8 cellular contexts compared by ENCODE assay signal in the genomic region with DNA sequence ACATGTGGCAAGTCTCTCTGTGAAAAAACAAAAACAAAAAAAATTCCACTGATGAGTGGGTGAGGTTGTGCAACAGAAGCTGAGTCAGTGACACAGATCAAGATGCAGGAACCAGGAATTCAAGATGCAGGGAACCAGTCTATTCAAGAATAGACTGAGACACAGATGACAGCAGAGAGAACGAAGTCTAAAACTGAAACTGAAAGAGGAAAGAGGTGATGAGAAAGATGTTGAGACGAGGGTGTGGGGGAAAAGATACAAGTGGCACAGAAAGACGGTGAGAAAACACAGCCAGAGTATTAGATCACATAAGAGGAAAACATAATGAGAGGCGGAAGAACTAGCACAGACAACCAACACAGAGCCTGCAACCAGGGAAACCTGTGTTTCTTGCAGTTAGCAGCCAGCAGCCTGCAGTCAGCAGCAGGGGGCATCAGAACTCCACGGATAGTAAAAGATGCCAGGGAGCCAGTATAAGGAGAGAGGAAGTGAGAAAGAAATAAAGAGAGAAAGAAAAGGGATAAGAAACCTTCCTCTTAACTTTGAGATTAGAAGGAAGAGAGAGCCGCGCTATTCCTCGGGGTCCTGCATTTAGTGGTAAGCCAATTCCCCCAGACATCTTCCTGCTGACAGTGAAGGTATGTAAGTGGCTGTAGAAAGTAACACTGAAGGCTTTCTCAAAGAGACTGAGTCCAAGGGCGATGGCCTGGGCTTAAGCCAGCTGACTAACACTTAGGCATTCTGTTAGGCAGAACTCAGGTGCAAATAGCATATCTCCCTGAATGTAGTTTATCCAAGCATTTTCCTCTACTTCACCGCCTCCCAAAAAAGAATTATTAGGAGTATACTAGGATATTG.
DNase-seq lines count a peak whose midpoint lies in the region; ATAC-seq, FAIRE-seq and TF ChIP-seq lines count a peak whose summit lies in the region.

No MANE protein-coding gene starts in this region.

- H3K9ac ChIP-seq in H1 (replicated peaks in 1 of 4; ENCODE audit: extremely low read depth in 1 of 4, low read depth in 3 of 4, low read length in 3 of 4) (no peak overlapping the region), mesendoderm (ENCODE audit: low read length) (no peak overlapping the region)

- no peak overlapping the region; the same call in 1 of the 2 replicates for H2BK12ac ChIP-seq in H1 (ENCODE audit: low read depth, low read length)

- H3K4me3 Mint-ChIP-seq in CD4-positive, alpha-beta T cell = no peak overlapping the region
- H3K4me3 Mint-ChIP-seq in activated CD4-positive, alpha-beta memory T cell treated with anti-CD3 and anti-CD28 coated beads, Interleukin-2, amount 10 ng/mL, durations not matched to agents 7 days and 5 days = no peak overlapping the region

- H3K9me3 Mint-ChIP-seq in CD4-positive, alpha-beta T cell = no peaks in the 10 kb centered on the region
- H3K9me3 Mint-ChIP-seq in activated CD4-positive, alpha-beta memory T cell treated with anti-CD3 and anti-CD28 coated beads, Interleukin-2, amount 10 ng/mL, durations not matched to agents 7 days and 5 days = no peaks in the 10 kb centered on the region

- H2BK120ac ChIP-seq in H1 (replicated peaks; ENCODE audit: low read depth, low read length) (no peak overlapping the region), mesendoderm (ENCODE audit: low read depth, low read length) (peak overlapping the region; percentile 54)

- peak; percentile 90 for FAIRE-seq in H1 (lab: Jason Lieb, UNC)

- H3K79me2 ChIP-seq in H1 (ENCODE audit: control insufficient read depth in 1 of 2, insufficient read depth in 2 of 2, low read length in 2 of 2) = no peaks in the 10 kb centered on the region
- no peaks in the 10 kb centered on the region for H3K79me2 ChIP-seq in mesendoderm (ENCODE audit: control insufficient read depth, insufficient read depth, low read length)

- H3K56ac ChIP-seq in H1 (replicated peaks; ENCODE audit: insufficient read length, low read depth, low read length) (no peak overlapping the region), mesendoderm (ENCODE audit: low read length) (no peak overlapping the region)

- H3K4me3 ChIP-seq in H1 (ENCODE audit: extremely low read depth in 1 of 4, insufficient read depth in 2 of 4, low read depth in 3 of 4, low read length in 4 of 4) (no peak overlapping the region), mesendoderm (ENCODE audit: low read length) (no peak overlapping the region)

- no peak overlapping the region for H2BK5ac ChIP-seq in H1 (ENCODE audit: low read depth, low read length)
- no peak overlapping the region for H2BK5ac ChIP-seq in mesendoderm (ENCODE audit: low read length)

- H3K36me3 Mint-ChIP-seq in CD4-positive, alpha-beta T cell (ENCODE audit: low read depth) = no peaks in the 10 kb centered on the region
- H3K36me3 Mint-ChIP-seq in activated CD4-positive, alpha-beta memory T cell treated with anti-CD3 and anti-CD28 coated beads, Interleukin-2, amount 10 ng/mL, durations not matched to agents 7 days and 5 days (ENCODE audit: low read depth) = no peaks in the 10 kb centered on the region

- H3K79me1 ChIP-seq in H1 (ENCODE audit: low read depth, low read length) (no peaks in the 10 kb centered on the region), mesendoderm (ENCODE audit: low read length) (no peaks in the 10 kb centered on the region)

- H3K4me1 ChIP-seq in H1 (replicated peaks in 1 of 4; ENCODE audit: control insufficient read depth in 3 of 4, insufficient read depth in 4 of 4, low read length in 3 of 4) (peaks cover 0 to 6% (median 3%) of the 10 kb centered on the region in 4 experiments; a peak in 4 of 7 replicates), mesendoderm (ENCODE audit: control insufficient read depth, low read depth, low read length) (peaks cover 2% of the 10 kb centered on the region)

- H3K4me2 ChIP-seq in H1 (ENCODE audit: insufficient read depth in 1 of 2, low read depth in 2 of 2, low read length in 2 of 2) (no peak overlapping the region), mesendoderm (ENCODE audit: low read length) (no peak overlapping the region)

- TF ChIP-seq POLR2A in H1 (IDR thresholded peaks at IDR 0.05; ENCODE audit: control extremely low read depth in 1 of 2, low read depth in 2 of 2, low read length in 2 of 2) = no peak

- H3K18ac ChIP-seq in H1 (ENCODE audit: extremely low read depth, low read length) (no peak overlapping the region), mesendoderm (ENCODE audit: low read length) (no peak overlapping the region)

- peaks cover 4% of the 10 kb centered on the region for H3K4me1 Mint-ChIP-seq in CD4-positive, alpha-beta T cell (ENCODE audit: low read depth)
- peaks cover 18% of the 10 kb centered on the region for H3K4me1 Mint-ChIP-seq in activated CD4-positive, alpha-beta memory T cell treated with anti-CD3 and anti-CD28 coated beads, Interleukin-2, amount 10 ng/mL, durations not matched to agents 7 days and 5 days

- peak; percentile 66 for ATAC-seq in CD4-positive, alpha-beta T cell (ENCODE audit: poor library complexity)
- ATAC-seq in GM19351 (IDR thresholded peaks at IDR 0.05; ENCODE audit: unreplicated experiment) = peak; percentile 71
- peak; percentile 75 for ATAC-seq in HG03439 (IDR thresholded peaks at IDR 0.05; ENCODE audit: unreplicated experiment)

- H3K4ac ChIP-seq in H1 (replicated peaks; ENCODE audit: insufficient read length, low read depth, low read length) = no peak overlapping the region
- H3K4ac ChIP-seq in mesendoderm (ENCODE audit: low read depth, low read length) = peak overlapping the region; percentile 91

- H3K23ac ChIP-seq in H1 (ENCODE audit: insufficient read length) = no peak overlapping the region
- H3K23ac ChIP-seq in mesendoderm (ENCODE audit: low read length) = no peak overlapping the region

- H2BK20ac ChIP-seq in H1 (ENCODE audit: low read length) = peak overlapping the region; percentile 44; the same call in 1 of the 2 replicates

- no peak overlapping the region for H3K27ac Mint-ChIP-seq in CD4-positive, alpha-beta T cell
- no peak overlapping the region for H3K27ac Mint-ChIP-seq in activated CD4-positive, alpha-beta memory T cell treated with anti-CD3 and anti-CD28 coated beads, Interleukin-2, amount 10 ng/mL, durations not matched to agents 7 days and 5 days

- H3K27me3 Mint-ChIP-seq in CD4-positive, alpha-beta T cell = peaks cover 10% of the 10 kb centered on the region
- H3K27me3 Mint-ChIP-seq in activated CD4-positive, alpha-beta memory T cell treated with anti-CD3 and anti-CD28 coated beads, Interleukin-2, amount 10 ng/mL, durations not matched to agents 7 days and 5 days = peaks cover 5% of the 10 kb centered on the region

- H4K20me1 ChIP-seq in H1 (replicated peaks in 1 of 2; ENCODE audit: control insufficient read depth in 1 of 2, insufficient read depth in 2 of 2, low read length in 2 of 2) = no peaks in the 10 kb centered on the region

- peak; percentile 69 for TF ChIP-seq CTCF in CD4-positive, alpha-beta T cell (IDR thresholded peaks at IDR 0.05)
- TF ChIP-seq CTCF in H1 (IDR thresholded peaks at IDR 0.05; ENCODE audit: control extremely low read depth in 1 of 3, insufficient read depth in 1 of 3, low read depth in 1 of 3, low read length in 3 of 3) = peak; percentile 78 to 87 (median 80)

- H3K27me3 ChIP-seq in CD4-positive, alpha-beta T cell (ENCODE audit: control insufficient read depth, insufficient read depth, low read length) = no peaks in the 10 kb centered on the region
- H3K27me3 ChIP-seq in H1 (replicated peaks in 1 of 4; ENCODE audit: control insufficient read depth in 3 of 4, extremely low read depth in 1 of 4, insufficient read depth in 3 of 4, low read length in 3 of 4) (no peaks in the 10 kb centered on the region), mesendoderm (ENCODE audit: insufficient read depth, low read length, poor library complexity) (no peaks in the 10 kb centered on the region)

- no peaks in the 10 kb centered on the region for H3K36me3 ChIP-seq in H1 (ENCODE audit: control insufficient read depth in 2 of 4, insufficient read depth in 4 of 4, low read length in 3 of 4)
- no peaks in the 10 kb centered on the region for H3K36me3 ChIP-seq in mesendoderm (ENCODE audit: control insufficient read depth, insufficient read depth, low read length)

- H2AFZ ChIP-seq in H1 (ENCODE audit: low read length) = peak overlapping the region; percentile 95; the same call in 1 of the 2 replicates

- no peaks in the 10 kb centered on the region for H3K9me3 ChIP-seq in CD4-positive, alpha-beta T cell (ENCODE audit: control insufficient read depth, low read length)
- H3K9me3 ChIP-seq in H1 (ENCODE audit: insufficient read depth in 2 of 2, low read depth in 1 of 2, low read length in 1 of 2) = no peaks in the 10 kb centered on the region

- 64% methylated on average over 8 of the region's 10 CpGs; no CpG with 5 or more reads in 1 of the 2 experiments for WGBS in H1 (ENCODE audit: extremely low coverage in 1 of 2, insufficient coverage in 1 of 2, insufficient read length in 1 of 2, insufficient replicate concordance in 2 of 2, low coverage in 1 of 2, low lambda C conversion rate in 2 of 2, missing lambda C conversion rate in 1 of 2), 2 experiments
- WGBS in mesendoderm (ENCODE audit: extremely low coverage, insufficient coverage, low lambda C conversion rate) = no CpG with 5 or more reads among the region's 10 CpGs

- H4K5ac ChIP-seq in H1 (ENCODE audit: insufficient read length, low read depth, low read length) (no peak overlapping the region), mesendoderm (ENCODE audit: low read length) (no peak overlapping the region)

- H2AK5ac ChIP-seq in H1 (ENCODE audit: low read depth, low read length) (no peak overlapping the region), mesendoderm (ENCODE audit: low read length) (no peak overlapping the region)

- peak; percentile 96 for TF ChIP-seq RAD21 in H1 (IDR thresholded peaks at IDR 0.05 in 1 of 2, conservative IDR thresholded peaks at IDR 0.05 in 1 of 2; ENCODE audit: low read depth in 2 of 2, low read length in 2 of 2)

- no peak overlapping the region for H3K14ac ChIP-seq in H1 (ENCODE audit: insufficient read length)

- CTCF ChIA-PET in CD4-positive, alpha-beta T cell (lab: Charles Lee) = no interaction called here
- CTCF ChIA-PET in activated CD4-positive, alpha-beta memory T cell treated with anti-CD3 and anti-CD28 coated beads, Interleukin-2, amount 10 ng/mL, durations not matched to agents 7 days and 5 days (lab: Charles Lee) = interaction anchor here (1.0 kb wide), 1 partner anchor 139 kb away, joined by 3 read pairs; no protein-coding TSS in a partner anchor
- CTCF ChIA-PET in H1 (lab: Charles Lee; ENCODE audit: partially characterized antibody) = interaction anchor here (0.7 to 2.8 kb wide), 13 partner anchors 7 to 743 kb away, joined by 3 to 8 read pairs (median 4); no protein-coding TSS in a partner anchor

- POLR2A ChIA-PET in CD4-positive, alpha-beta T cell (lab: Charles Lee) = no interaction called here
- POLR2A ChIA-PET in activated CD4-positive, alpha-beta memory T cell treated with anti-CD3 and anti-CD28 coated beads, Interleukin-2, amount 10 ng/mL, durations not matched to agents 7 days and 5 days (lab: Charles Lee) = no interaction called here
- POLR2A ChIA-PET in H1 (lab: Charles Lee; ENCODE audit: partially characterized antibody) = no interaction called here

- no peaks in the 10 kb centered on the region for H3K23me2 ChIP-seq in H1 (ENCODE audit: low read depth, low read length)

- DNase-seq in CD4-positive, alpha-beta T cell = peak; percentile 22 to 55 (median 48)
- DNase-seq in NCI-H69 (lab: John Stamatoyannopoulos, UW) (peak; percentile 92), H1 (ENCODE audit: low read depth in 1 of 2, low spot score in 2 of 2) (peak; percentile 54 to 77), mesendoderm (peak; percentile 84)
- DNase-seq in activated CD4-positive, alpha-beta memory T cell treated with anti-CD3 and anti-CD28 coated beads, Interleukin-2, amount 10 ng/mL, durations not matched to agents 7 days and 5 days = peak; percentile 76
- peak; percentile 19 for DNase-seq in stimulated activated CD8-positive, alpha-beta memory T cell treated with anti-CD3 and anti-CD28 coated beads, Interleukin-15, amount 100 ng/mL, for 1 hour (ENCODE audit: low read depth)

- no peak overlapping the region for H3K27ac ChIP-seq in CD4-positive, alpha-beta T cell (ENCODE audit: low read depth, low read length)
- no peak overlapping the region for H3K27ac ChIP-seq in H1 (ENCODE audit: low read depth, low read length)
- no peak overlapping the region for H3K27ac ChIP-seq in mesendoderm (ENCODE audit: low read depth, low read length)

- TF ChIP-seq EP300 in H1 (IDR thresholded peaks at IDR 0.05; ENCODE audit: borderline replicate concordance in 1 of 2, low read depth in 2 of 2, low read length in 2 of 2) = no peak

- H2BK15ac ChIP-seq in H1 (ENCODE audit: low read length) (no peak overlapping the region), mesendoderm (replicated peaks; ENCODE audit: low read depth) (no peak overlapping the region)

- H4K8ac ChIP-seq in H1 (ENCODE audit: extremely low read depth, insufficient read depth, low read length) (no peak overlapping the region), mesendoderm (ENCODE audit: low read depth, low read length) (no peak overlapping the region)

- intact Hi-C loops in CD4-positive, alpha-beta T cell (cut with DNase I, micrococcal nuclease) = no loop called here

- no peak overlapping the region for H4K91ac ChIP-seq in H1 (replicated peaks; ENCODE audit: insufficient read length, low read length)

Comparison
In these comparisons a context has a peak if more than half of its experiments do, and no peak if none do; other contexts are left out.
1. DNase-seq: peak in every context shown above with its lines; median percentile 92 in NCI-H69; 84 in mesendoderm; 76 in activated CD4-positive, alpha-beta memory T cell treated with anti-CD3 and anti-CD28 coated beads, Interleukin-2, amount 10 ng/mL, durations not matched to agents 7 days and 5 days; 66 in H1; 48 in CD4-positive, alpha-beta T cell; 19 in stimulated activated CD8-positive, alpha-beta memory T cell treated with anti-CD3 and anti-CD28 coated beads, Interleukin-15, amount 100 ng/mL, for 1 hour.